In genomic region chr13:27965740-27966640, GRCh38 we compare ENCODE assay signal across 23 cellular contexts. TPM values are rescaled to one million over a fixed set of nuclear protein-coding genes. Genes with fewer than 3 reads are reported as not detected.
A peak's percentile ranks its signal among the peaks of the same experiment; 100 is the strongest.
DNase-seq lines count a peak whose midpoint lies in the region; ATAC-seq and TF ChIP-seq lines count a peak whose summit lies in the region.
"Had no signal": no experiment of that assay in that cellular context is flagged by ENCODE, and none has a peak within 500 bp of the region (broad histone marks: within the 10 kb centered on the region; RNA-seq: fewer than 3 reads in every experiment).

No MANE protein-coding gene starts in this region.

- H3F3A ChIP-seq in SK-N-SH (replicated peaks; ENCODE audit: insufficient read depth), result no peaks in the 10 kb centered on the region

- CTCF ChIA-PET in SK-N-SH (lab: Yijun Ruan, JAX), result interaction anchor here (1.1 to 2.7 kb wide), 3 partner anchors 12 to 140 kb away, joined by 3 to 13 read pairs (median 9); no protein-coding TSS in a partner anchor

- H3K9ac ChIP-seq in SK-N-SH, result no peak overlapping the region
- H3K9ac ChIP-seq: GM23248, KMS-11 had no signal

- no peak overlapping the region for H3K4me3 ChIP-seq in SK-N-SH (ENCODE audit: low read depth in 2 of 2, low read length in 1 of 2)
- peak overlapping the region in 1 of 2 donors; percentile 35 for H3K4me3 ChIP-seq in muscle layer of duodenum (ENCODE audit: low read depth in 1 of 2, low read length in 2 of 2)
- H3K4me3 ChIP-seq: A549, gastroesophageal sphincter, GM23248 had no signal

- no peaks in the 10 kb centered on the region for H3K9me3 Mint-ChIP-seq in type B pancreatic cell
- H3K9me3 Mint-ChIP-seq: CD8-positive, alpha-beta T cell; stimulated activated naive CD8-positive, alpha-beta T cell treated with anti-CD3 and anti-CD28 coated beads, Interleukin-15, Interleukin-2, amounts not matched to agents 100 ng/mL and 50 ng/mL, for 24 hours had no signal

- WGBS in SK-N-SH (ENCODE audit: low lambda C conversion rate), result 24% methylated on average over 32 of the region's 45 CpGs

- peaks cover 86% of the 10 kb centered on the region for H3K27me3 ChIP-seq in SK-N-SH (ENCODE audit: insufficient read depth)
- H3K27me3 ChIP-seq in muscle layer of duodenum (ENCODE audit: low read depth, low read length), result peaks cover 58% of the 10 kb centered on the region

- no peaks in the 10 kb centered on the region for H3K4me1 ChIP-seq in SK-N-SH (ENCODE audit: control insufficient read depth in 1 of 2, insufficient read depth in 2 of 2, low read depth in 1 of 2, low read length in 1 of 2)
- peaks cover 0 to 48% of the 10 kb centered on the region in 2 donors for H3K4me1 ChIP-seq in muscle layer of duodenum (ENCODE audit: control insufficient read depth in 1 of 2, insufficient read depth in 2 of 2, low read length in 2 of 2)

- TF ChIP-seq RAD21 in SK-N-SH (IDR thresholded peaks at IDR 0.05; ENCODE audit: low read length), result no peak

- TF ChIP-seq CTCF in SK-N-SH (IDR thresholded peaks at IDR 0.05) (no peak), type B pancreatic cell (conservative IDR thresholded peaks at IDR 0.05) (no peak)

- no peaks in the 10 kb centered on the region for H3K36me3 Mint-ChIP-seq in type B pancreatic cell
- H3K36me3 Mint-ChIP-seq: activated naive CD8-positive, alpha-beta T cell; CD8-positive, alpha-beta T cell had no signal

- peak overlapping the region; percentile 82 for H3K4me3 Mint-ChIP-seq in type B pancreatic cell
- H3K4me3 Mint-ChIP-seq: activated naive CD8-positive, alpha-beta T cell; CD8-positive, alpha-beta T cell; stimulated activated naive CD8-positive, alpha-beta T cell treated with anti-CD3 and anti-CD28 coated beads, Interleukin-15, Interleukin-2, amounts not matched to agents 100 ng/mL and 50 ng/mL, for 24 hours had no signal

- H4K20me1 ChIP-seq in SK-N-SH (ENCODE audit: insufficient read depth), result no peaks in the 10 kb centered on the region

- no peak overlapping the region for H3K4me2 ChIP-seq in SK-N-SH
- H3K4me2 ChIP-seq: A549, KMS-11 had no signal

- H3K27ac Mint-ChIP-seq in type B pancreatic cell, result peak overlapping the region; percentile 58
- H3K27ac Mint-ChIP-seq: activated naive CD8-positive, alpha-beta T cell; CD8-positive, alpha-beta T cell; stimulated activated naive CD8-positive, alpha-beta T cell treated with anti-CD3 and anti-CD28 coated beads, Interleukin-15, Interleukin-2, amounts not matched to agents 100 ng/mL and 50 ng/mL, for 24 hours had no signal

- H3K9me2 ChIP-seq in SK-N-SH, result no peaks in the 10 kb centered on the region

- H3K27me3 Mint-ChIP-seq in type B pancreatic cell, result peaks cover 97% of the 10 kb centered on the region

- no peak overlapping the region for H2AFZ ChIP-seq in SK-N-SH (ENCODE audit: low read depth)
- H2AFZ ChIP-seq: GM23248 had no signal

- no peak for TF ChIP-seq EP300 in SK-N-SH (IDR thresholded peaks at IDR 0.05; ENCODE audit: borderline replicate concordance in 1 of 2, low read depth in 1 of 2, low read length in 1 of 2)

- H3K36me3 ChIP-seq in SK-N-SH (replicated peaks in 1 of 2; ENCODE audit: control insufficient read depth in 1 of 2, insufficient read depth in 2 of 2, low read length in 1 of 2) (no peaks in the 10 kb centered on the region), muscle layer of duodenum (ENCODE audit: control insufficient read depth in 1 of 2, insufficient read depth in 2 of 2, low read length in 2 of 2) (no peaks in the 10 kb centered on the region)
- H3K36me3 ChIP-seq: gastroesophageal sphincter had no signal

- no peaks in the 10 kb centered on the region for H3K79me2 ChIP-seq in SK-N-SH (ENCODE audit: insufficient read depth)

- POLR2A ChIA-PET in SK-N-SH (lab: Yijun Ruan, JAX), result no interaction called here

- H3K27ac ChIP-seq in SK-N-SH (ENCODE audit: low read depth in 2 of 2, low read length in 1 of 2), result no peak overlapping the region
- H3K27ac ChIP-seq in muscle layer of duodenum (ENCODE audit: low read length), result peak overlapping the region; percentile 79
- H3K27ac ChIP-seq: A549, gastroesophageal sphincter, GM23248, KMS-11, RWPE1 had no signal

- H3K9me3 ChIP-seq in SK-N-SH (no peaks in the 10 kb centered on the region), muscle layer of duodenum (ENCODE audit: control insufficient read depth in 1 of 2, low read length in 2 of 2) (no peaks in the 10 kb centered on the region)
- H3K9me3 ChIP-seq: A549, gastroesophageal sphincter had no signal

- no peak for ATAC-seq in SK-N-SH treated with all-trans-retinoic acid at 6 μM for 48 hours
- ATAC-seq: A549; CD8-positive, alpha-beta T cell; gastroesophageal sphincter had no signal

- peaks cover 18% of the 10 kb centered on the region for H3K4me1 Mint-ChIP-seq in type B pancreatic cell (ENCODE audit: unreplicated experiment)

- peak; percentile 64 for DNase-seq in SK-N-SH
- peak; percentile 70 for DNase-seq in ecto neural progenitor cell (ENCODE audit: low spot score)
- DNase-seq in type B pancreatic cell (ENCODE audit: extremely low spot score, unreplicated experiment), result peak; percentile 59
- no peak for DNase-seq in COLO668 (lab: John Stamatoyannopoulos, UW; ENCODE audit: unreplicated experiment)
- DNase-seq in DMS53 (lab: John Stamatoyannopoulos, UW), result no peak
- no peak for DNase-seq in NCI-H774 (lab: John Stamatoyannopoulos, UW)
- DNase-seq: activated CD4-positive, alpha-beta T cell treated with anti-CD3 and anti-CD28 coated beads for 48 hours; caudate nucleus; GDM1; GM23248; T-helper 2 cell had no signal

TF ChIP-seq in SK-N-SH, 30 proteins besides CTCF, POLR2A, EP300 and RAD21:
- TF ChIP-seq EZH2phosphoT487 (IDR thresholded peaks at IDR 0.05; ENCODE audit: borderline replicate concordance, low read depth) (peak; percentile 43; the same call in 1 of the 2 replicates), IRF3 (IDR thresholded peaks at IDR 0.05; ENCODE audit: low read depth, low read length) (no peak)
- TF ChIP-seq, protein P1, sequence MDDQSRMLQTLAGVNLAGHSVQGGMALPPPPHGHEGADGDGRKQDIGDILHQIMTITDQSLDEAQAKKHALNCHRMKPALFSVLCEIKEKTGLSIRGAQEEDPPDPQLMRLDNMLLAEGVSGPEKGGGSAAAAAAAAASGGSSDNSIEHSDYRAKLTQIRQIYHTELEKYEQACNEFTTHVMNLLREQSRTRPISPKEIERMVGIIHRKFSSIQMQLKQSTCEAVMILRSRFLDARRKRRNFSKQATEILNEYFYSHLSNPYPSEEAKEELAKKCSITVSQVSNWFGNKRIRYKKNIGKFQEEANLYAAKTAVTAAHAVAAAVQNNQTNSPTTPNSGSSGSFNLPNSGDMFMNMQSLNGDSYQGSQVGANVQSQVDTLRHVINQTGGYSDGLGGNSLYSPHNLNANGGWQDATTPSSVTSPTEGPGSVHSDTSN (IDR thresholded peaks at IDR 0.05), result no peak

TF ChIP-seq in SK-N-SH treated with all-trans-retinoic acid at 6 μM for 48 hours, 23 proteins besides CTCF, POLR2A, EP300 and RAD21 (continues in another document):
- TF ChIP-seq, protein P2, sequence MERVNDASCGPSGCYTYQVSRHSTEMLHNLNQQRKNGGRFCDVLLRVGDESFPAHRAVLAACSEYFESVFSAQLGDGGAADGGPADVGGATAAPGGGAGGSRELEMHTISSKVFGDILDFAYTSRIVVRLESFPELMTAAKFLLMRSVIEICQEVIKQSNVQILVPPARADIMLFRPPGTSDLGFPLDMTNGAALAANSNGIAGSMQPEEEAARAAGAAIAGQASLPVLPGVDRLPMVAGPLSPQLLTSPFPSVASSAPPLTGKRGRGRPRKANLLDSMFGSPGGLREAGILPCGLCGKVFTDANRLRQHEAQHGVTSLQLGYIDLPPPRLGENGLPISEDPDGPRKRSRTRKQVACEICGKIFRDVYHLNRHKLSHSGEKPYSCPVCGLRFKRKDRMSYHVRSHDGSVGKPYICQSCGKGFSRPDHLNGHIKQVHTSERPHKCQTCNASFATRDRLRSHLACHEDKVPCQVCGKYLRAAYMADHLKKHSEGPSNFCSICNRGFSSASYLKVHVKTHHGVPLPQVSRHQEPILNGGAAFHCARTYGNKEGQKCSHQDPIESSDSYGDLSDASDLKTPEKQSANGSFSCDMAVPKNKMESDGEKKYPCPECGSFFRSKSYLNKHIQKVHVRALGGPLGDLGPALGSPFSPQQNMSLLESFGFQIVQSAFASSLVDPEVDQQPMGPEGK (CRISPR knock-in tag; IDR thresholded peaks at IDR 0.05; ENCODE audit: borderline replicate concordance), result no peak
- TF ChIP-seq ZFP3 (CRISPR knock-in tag; IDR thresholded peaks at IDR 0.05), result no peak
- TF ChIP-seq ESRRG (CRISPR knock-in tag; IDR thresholded peaks at IDR 0.05), result no peak
- no peak for TF ChIP-seq PPARA (CRISPR knock-in tag; IDR thresholded peaks at IDR 0.05; ENCODE audit: borderline replicate concordance)
- TF ChIP-seq RARB (CRISPR knock-in tag; IDR thresholded peaks at IDR 0.05), result no peak
- TF ChIP-seq ZFP30 (CRISPR knock-in tag; IDR thresholded peaks at IDR 0.05), result no peak
- TF ChIP-seq, protein P3, sequence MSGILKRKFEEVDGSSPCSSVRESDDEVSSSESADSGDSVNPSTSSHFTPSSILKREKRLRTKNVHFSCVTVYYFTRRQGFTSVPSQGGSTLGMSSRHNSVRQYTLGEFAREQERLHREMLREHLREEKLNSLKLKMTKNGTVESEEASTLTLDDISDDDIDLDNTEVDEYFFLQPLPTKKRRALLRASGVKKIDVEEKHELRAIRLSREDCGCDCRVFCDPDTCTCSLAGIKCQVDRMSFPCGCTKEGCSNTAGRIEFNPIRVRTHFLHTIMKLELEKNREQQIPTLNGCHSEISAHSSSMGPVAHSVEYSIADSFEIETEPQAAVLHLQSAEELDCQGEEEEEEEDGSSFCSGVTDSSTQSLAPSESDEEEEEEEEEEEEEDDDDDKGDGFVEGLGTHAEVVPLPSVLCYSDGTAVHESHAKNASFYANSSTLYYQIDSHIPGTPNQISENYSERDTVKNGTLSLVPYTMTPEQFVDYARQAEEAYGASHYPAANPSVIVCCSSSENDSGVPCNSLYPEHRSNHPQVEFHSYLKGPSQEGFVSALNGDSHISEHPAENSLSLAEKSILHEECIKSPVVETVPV (CRISPR knock-in tag; IDR thresholded peaks at IDR 0.05), result no peak
- TF ChIP-seq OSR1 (CRISPR knock-in tag; IDR thresholded peaks at IDR 0.05), result no peak

RNA-seq across cellular contexts. Expression of gene CDX2, which starts 3.1 kb away (rescaled TPM):
- not detected in 2 replicates for polyA plus RNA-seq in SK-N-SH (2012; rRNA removed)
- polyA plus RNA-seq in SK-N-SH (2012; cell fraction: cytosol; rRNA removed), result not detected in 2 replicates
- polyA plus RNA-seq in SK-N-SH (2012; cell fraction: nucleus; rRNA removed), result not detected in 2 replicates
- total RNA-seq in type B pancreatic cell (ENCODE audit: low replicate concordance), result 11.3 and 31.8 TPM in 2 replicates
- total RNA-seq: CD8-positive, alpha-beta T cell; gastroesophageal sphincter; GM23248; kidney; myocyte; NCI-H460 had no signal
- polyA plus RNA-seq: GM23248 had no signal

RNA-seq across cellular contexts. Expression of gene URAD, which starts 22.5 kb away (rescaled TPM):
- polyA plus RNA-seq in SK-N-SH (2012; rRNA removed), result not detected in 2 replicates
- not detected in 2 replicates for polyA plus RNA-seq in SK-N-SH (2012; cell fraction: cytosol; rRNA removed)
- not detected in 2 replicates for polyA plus RNA-seq in SK-N-SH (2012; cell fraction: nucleus; rRNA removed)
- 0.93 TPM in 1 of 2 replicates, not detected in the other for total RNA-seq in type B pancreatic cell (ENCODE audit: low replicate concordance)
- total RNA-seq: CD8-positive, alpha-beta T cell; gastroesophageal sphincter; GM23248; kidney; myocyte; NCI-H460 had no signal
- polyA plus RNA-seq: A549, GM23248 had no signal

RNA-seq across cellular contexts. Expression of gene PDX1, which starts 46.2 kb away (rescaled TPM):
- polyA plus RNA-seq in SK-N-SH (2012; rRNA removed), result not detected in 2 replicates
- polyA plus RNA-seq in SK-N-SH (2012; cell fraction: cytosol; rRNA removed), result not detected in 2 replicates
- polyA plus RNA-seq in SK-N-SH (2012; cell fraction: nucleus; rRNA removed), result not detected in 2 replicates
- total RNA-seq in type B pancreatic cell (ENCODE audit: low replicate concordance), result 7.1 and 16.2 TPM in 2 replicates
- total RNA-seq: CD8-positive, alpha-beta T cell; gastroesophageal sphincter; GM23248; kidney; myocyte; NCI-H460 had no signal
- polyA plus RNA-seq: GM23248 had no signal

Comparison
In these comparisons a context has a peak if more than half of its experiments do, and no peak if none do; other contexts are left out.
1. DNase-seq: peak in SK-N-SH (single experiment), ecto neural progenitor cell (single experiment) and type B pancreatic cell (single experiment); none in COLO668 (single experiment), DMS53 (single experiment) and NCI-H774 (single experiment).